ENCODE assay signal across 9 cellular contexts in the genomic region with DNA sequence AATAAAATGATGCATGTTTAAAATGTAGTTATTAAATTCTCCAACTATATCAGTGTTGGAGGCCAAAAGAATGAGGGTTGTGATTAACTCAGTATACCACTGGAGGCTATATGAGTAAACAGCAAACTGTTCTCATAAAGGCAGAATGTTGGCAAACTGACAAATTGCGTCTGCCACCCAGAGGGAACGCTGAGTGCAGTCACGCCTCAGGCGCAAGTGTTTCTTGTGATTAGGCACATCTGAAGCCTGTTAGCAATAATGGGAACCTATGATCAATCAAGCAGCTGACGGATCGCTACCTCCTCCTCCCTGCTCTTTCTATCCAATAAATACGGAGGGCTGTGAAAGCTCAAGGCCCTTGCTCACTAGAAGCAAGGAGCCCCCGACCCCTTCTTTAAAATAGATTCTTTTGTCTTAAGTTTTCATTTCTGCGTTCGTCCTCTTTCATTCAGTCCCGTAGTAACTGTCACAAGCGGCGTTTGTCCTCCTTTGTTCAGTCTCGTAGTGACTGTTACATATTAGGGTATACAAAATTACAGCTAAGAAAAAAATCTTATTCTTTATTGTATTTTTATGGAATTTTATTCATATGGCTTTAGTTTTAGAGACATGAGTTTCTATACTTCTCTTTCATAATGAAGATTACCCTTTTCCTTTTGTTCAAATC. TPM values are rescaled to one million over a fixed set of nuclear protein-coding genes. Genes with fewer than 3 reads are reported as not detected.
A peak's percentile ranks its signal among the peaks of the same experiment; 100 is the strongest.
DNase-seq lines count a peak whose midpoint lies in the region; ATAC-seq and TF ChIP-seq lines count a peak whose summit lies in the region.
"Had no signal": no experiment of that assay in that cellular context is flagged by ENCODE, and none has a peak within 500 bp of the region (broad histone marks: within the 10 kb centered on the region; RNA-seq: fewer than 3 reads in every experiment).

No MANE protein-coding gene starts in this region.

- BruUV-seq in A673 (replicated peaks; lab: Mats Ljungman, UMichigan): no TSS peak

- WGBS in adrenal gland, 4 donors: 40 to 61% (median 50%) methylated on average over 11 to 14 of the region's 14 CpGs

- CTCF ChIA-PET in A673 (lab: Charles Lee): no interaction called here

- TF ChIP-seq EP300 in Ishikawa (IDR thresholded peaks at IDR 0.05; ENCODE audit: borderline replicate concordance): no peak

- DNase-seq in A673 (ENCODE audit: low spot score) (peak; percentile 81), adrenal gland (peak in 5 of 7 donors; percentile 20 to 76 (median 30)), inferior parietal cortex (ENCODE audit: extremely low spot score) (peak; percentile 58), NCI-H1105 (lab: John Stamatoyannopoulos, UW) (no peak)
- DNase-seq in activated naive CD4-positive, alpha-beta T cell treated with anti-CD3 and anti-CD28 coated beads, Interleukin-2, amount 50 U/mL, for 16 hours: no peak
- no peak for DNase-seq in stimulated activated CD4-positive, alpha-beta T cell treated with anti-CD3 and anti-CD28 coated beads, Interleukin-4, amount 100 ng/mL, for 24 hours
- DNase-seq: CD8-positive, alpha-beta memory T cell had no signal

- H3K27ac ChIP-seq in A673 (ENCODE audit: low read depth, low read length, poor library complexity, severe bottlenecking): no peak overlapping the region
- H3K27ac ChIP-seq in adrenal gland: peak overlapping the region in 3 of 5 donors; percentile 21 to 61 (median 53)

- no peak for TF ChIP-seq POLR2A in adrenal gland (IDR thresholded peaks at IDR 0.05)

- H3K9me3 ChIP-seq in A673 (ENCODE audit: low read depth, low read length, poor library complexity, severe bottlenecking) (no peaks in the 10 kb centered on the region), adrenal gland (replicated peaks in 1 of 3) (no peaks in the 10 kb centered on the region)

- no peaks in the 10 kb centered on the region for H3K36me3 ChIP-seq in A673 (ENCODE audit: insufficient read depth, low read length, poor library complexity, severe bottlenecking)
- no peaks in the 10 kb centered on the region for H3K36me3 ChIP-seq in adrenal gland (replicated peaks in 1 of 2)

- TF ChIP-seq CTCF in A673 (conservative IDR thresholded peaks at IDR 0.05; ENCODE audit: low read depth, low read length): 0 out of 2 replicates have a peak, but pooled peaks have one; percentile 21
- TF ChIP-seq CTCF in adrenal gland (IDR thresholded peaks at IDR 0.05): no peak

- TF ChIP-seq RAD21 in Ishikawa (IDR thresholded peaks at IDR 0.05; ENCODE audit: low read depth): no peak

- H3K27me3 ChIP-seq in A673 (replicated peaks; ENCODE audit: insufficient read depth, low read depth, low read length, poor library complexity) (no peaks in the 10 kb centered on the region), adrenal gland (no peaks in the 10 kb centered on the region)

- POLR2A ChIA-PET in A673 (lab: Charles Lee; ENCODE audit: low non-redundant PET): no interaction called here

- peaks cover 5% of the 10 kb centered on the region for H3K4me1 ChIP-seq in A673 (ENCODE audit: insufficient read depth, low read length, poor library complexity, severe bottlenecking)
- H3K4me1 ChIP-seq in adrenal gland (replicated peaks in 1 of 2): peaks cover 0 to 10% of the 10 kb centered on the region in 2 donors

- no peak for ATAC-seq in GM18867 (IDR thresholded peaks at IDR 0.05; ENCODE audit: unreplicated experiment)

- intact Hi-C loops in A673 (cut with micrococcal nuclease; ENCODE audit: unreplicated experiment): no loop called here
- intact Hi-C loops in adrenal gland (cut with DNase I): no loop called here

- peak overlapping the region; percentile 29 for H3K4me3 ChIP-seq in A673 (ENCODE audit: low read depth, low read length, poor library complexity, severe bottlenecking)
- H3K4me3 ChIP-seq in adrenal gland: no peak overlapping the region

TF ChIP-seq in Ishikawa, 13 proteins besides CTCF, POLR2A, EP300 and RAD21:
- TF ChIP-seq NFIC (IDR thresholded peaks at IDR 0.05) (peak; percentile 70), EGR1 (IDR thresholded peaks at IDR 0.05) (no peak), CEBPB (IDR thresholded peaks at IDR 0.05) (no peak), TEAD4 (IDR thresholded peaks at IDR 0.05) (0 out of 2 replicates have a peak, but pooled peaks have one; percentile 19)

RNA-seq across cellular contexts. Expression of a gene that starts 16.3 kb away (rescaled TPM):
- total RNA-seq in A673 (2021) (38.7 and 42.9 TPM in 2 replicates), adrenal gland (10 to 100 TPM; 22.8 to 45.9 (median 38.0) TPM)
- polyA plus RNA-seq in adrenal gland: 10 to 100 TPM in 2 of 3 donors, 1 to 10 TPM in 1; 8.2 to 28.4 (median 11.7) TPM

Comparison
In these comparisons a context has a peak if more than half of its experiments do, and no peak if none do; other contexts are left out.
1. DNase-seq: peak in A673 (single experiment), adrenal gland (5 of 7) and inferior parietal cortex (single experiment); none in NCI-H1105 (single experiment), activated naive CD4-positive, alpha-beta T cell treated with anti-CD3 and anti-CD28 coated beads, Interleukin-2, amount 50 U/mL, for 16 hours (single experiment) and stimulated activated CD4-positive, alpha-beta T cell treated with anti-CD3 and anti-CD28 coated beads, Interleukin-4, amount 100 ng/mL, for 24 hours (single experiment).